ENCODE assay signal across 15 cellular contexts in genomic region chr12:3154006-3154405, GRCh38.
DNase-seq lines count a peak whose midpoint lies in the region; ATAC-seq and TF ChIP-seq lines count a peak whose summit lies in the region.
"Had no signal": no experiment of that assay in that cellular context is flagged by ENCODE, and none has a peak within 500 bp of the region (broad histone marks: within the 10 kb centered on the region; RNA-seq: fewer than 3 reads in every experiment).

No MANE protein-coding gene starts in this region.

- WGBS in heart right ventricle, 2 donors, result 57 to 58% methylated on average over 5 of the region's 5 CpGs

- peak overlapping the region; percentile 41 for H3K27ac ChIP-seq in left ventricle myocardium inferior (replicated peaks)
- H3K27ac ChIP-seq in heart right ventricle, result peak overlapping the region in 2 of 10 donors; percentile 13 to 32
- H3K27ac ChIP-seq in tibial artery, result no peak overlapping the region
- H3K27ac ChIP-seq: BLaER1 treated with 17β-estradiol and CSF1 and Interleukin-3, amounts not matched to agents 10 nM and 100 nM; GM23248 had no signal

- ATAC-seq in heart right ventricle, result no peak
- ATAC-seq: GM12878 had no signal

- peaks cover 3% of the 10 kb centered on the region for H3K27me3 Mint-ChIP-seq in nephron (ENCODE audit: low read depth)
- H3K27me3 Mint-ChIP-seq: CD4-positive, CD25-positive, alpha-beta regulatory T cell had no signal

- H3K4me1 Mint-ChIP-seq in nephron, result peaks cover 76% of the 10 kb centered on the region

- H3K27ac Mint-ChIP-seq in nephron, result peak overlapping the region; percentile 36 to 86 (median 83)
- H3K27ac Mint-ChIP-seq: CD4-positive, CD25-positive, alpha-beta regulatory T cell had no signal

- no peaks in the 10 kb centered on the region for H3K9me3 Mint-ChIP-seq in nephron
- H3K9me3 Mint-ChIP-seq: H9 had no signal

- DNase-seq in left ventricle myocardium inferior (no peak), heart right ventricle (no peak), dermis blood vessel endothelial cell (peak; percentile 32), DMS 273 (lab: John Stamatoyannopoulos, UW; ENCODE audit: unreplicated experiment) (no peak), tibial artery (no peak)
- no peak for DNase-seq in activated T-cell treated with anti-CD3 and anti-CD28 coated beads, Interleukin-2, amount 50 U/mL, for 1 hour
- DNase-seq: 8988T; ACHN; CD4-positive, CD25-positive, alpha-beta regulatory T cell; DMS 273 treated with DMSO at 0.1 percent for 48 hours; GM23248; H9 had no signal

- no peak overlapping the region for H3K4me3 Mint-ChIP-seq in nephron
- H3K4me3 Mint-ChIP-seq: CD4-positive, CD25-positive, alpha-beta regulatory T cell; H9 had no signal

- peaks cover 4% of the 10 kb centered on the region for H3K36me3 Mint-ChIP-seq in nephron (ENCODE audit: low read depth)
- H3K36me3 Mint-ChIP-seq: CD4-positive, CD25-positive, alpha-beta regulatory T cell had no signal

- intact Hi-C loops in left ventricle myocardium inferior (cut with micrococcal nuclease), result no loop called here
- intact Hi-C loops in heart right ventricle (cut with DNase I), result loop anchor here in 1 of 10 donors (5.0 kb wide), 1 partner anchor 33 kb away; no protein-coding TSS in a partner anchor
- intact Hi-C loops in tibial artery (cut with DNase I; ENCODE audit: low total_unique reads), result no loop called here

- H3K4me3 ChIP-seq in left ventricle myocardium inferior (no peak overlapping the region), heart right ventricle (no peak overlapping the region), tibial artery (no peak overlapping the region)
- H3K4me3 ChIP-seq: BLaER1 treated with 17β-estradiol and CSF1 and Interleukin-3, amounts not matched to agents 10 nM and 100 nM; GM12878; GM23248 had no signal

- TF ChIP-seq CTCF in left ventricle myocardium inferior (IDR thresholded peaks at IDR 0.05; ENCODE audit: borderline replicate concordance) (no peak), heart right ventricle (IDR thresholded peaks at IDR 0.05) (no peak), nephron (IDR thresholded peaks at IDR 0.05; ENCODE audit: unreplicated experiment in 3 of 3) (no peak), tibial artery (IDR thresholded peaks at IDR 0.05) (no peak)

- H3K36me3 ChIP-seq in left ventricle myocardium inferior (no peaks in the 10 kb centered on the region), heart right ventricle (no peaks in the 10 kb centered on the region), tibial artery (no peaks in the 10 kb centered on the region)
- H3K36me3 ChIP-seq: BLaER1 treated with 17β-estradiol and CSF1 and Interleukin-3, amounts not matched to agents 10 nM and 100 nM had no signal

- no peaks in the 10 kb centered on the region for H3K27me3 ChIP-seq in left ventricle myocardium inferior (ENCODE audit: low read depth)
- H3K27me3 ChIP-seq in heart right ventricle, result no peaks in the 10 kb centered on the region
- no peaks in the 10 kb centered on the region for H3K27me3 ChIP-seq in tibial artery

- H3K9me3 ChIP-seq in left ventricle myocardium inferior (replicated peaks) (no peaks in the 10 kb centered on the region), heart right ventricle (no peaks in the 10 kb centered on the region), tibial artery (no peaks in the 10 kb centered on the region)
- H3K9me3 ChIP-seq: BLaER1 treated with 17β-estradiol and CSF1 and Interleukin-3, amounts not matched to agents 10 nM and 100 nM had no signal

- peaks cover 92% of the 10 kb centered on the region for H3K4me1 ChIP-seq in left ventricle myocardium inferior
- H3K4me1 ChIP-seq in heart right ventricle, result peaks cover 46 to 93% (median 73%) of the 10 kb centered on the region in 9 donors
- peaks cover 0 to 52% (median 37%) of the 10 kb centered on the region in 4 donors for H3K4me1 ChIP-seq in tibial artery
